In genomic region chr4:39181905-39182638, GRCh38 we compare ENCODE assay signal across 8 cellular contexts. TPM values are rescaled to one million over a fixed set of nuclear protein-coding genes. Genes with fewer than 3 reads are reported as not detected.
DNase-seq lines count a peak whose midpoint lies in the region; FAIRE-seq and TF ChIP-seq lines count a peak whose summit lies in the region.

WDR19 (plus strand) TSS chr4:39182529; CDS start chr4:39182558, 29 bp downstream.

- no peak within 1 kb of the TSS for H4K8ac ChIP-seq in H9 (replicated peaks; ENCODE audit: insufficient read length, low read depth, low read length)

- DNase-seq in H9 (peak; percentile 99), MG63 (peak; percentile 97), SHP77 treated with DMSO at 0.1 percent for 48 hours (lab: John Stamatoyannopoulos, UW) (peak; percentile 86), activated gamma-delta T cell (lab: John Stamatoyannopoulos, UW) (peak; percentile 95), foreskin fibroblast (peak; percentile 99 to 100), neural crest cell (ENCODE audit: low read depth, low spot score) (peak; percentile 92), stromal cell of bone marrow (ENCODE audit: low read depth) (peak; percentile 100)

- H3K56ac ChIP-seq in H9 (ENCODE audit: insufficient read length, low read depth, low read length): no peak within 1 kb of the TSS

- H3K79me2 ChIP-seq in H9 (ENCODE audit: insufficient read depth, low read length): no peaks in the 10 kb centered on the region

- H3K9me3 Mint-ChIP-seq in H9: no peaks in the 10 kb centered on the region
- H3K9me3 Mint-ChIP-seq in neural crest cell: no peaks in the 10 kb centered on the region

- H3K4me2 ChIP-seq in H9 (ENCODE audit: insufficient read depth, insufficient read length, low read length): peak within 1 kb of the TSS; percentile 97

- peaks cover 10% of the 10 kb centered on the region for H3K23me2 ChIP-seq in H9 (ENCODE audit: insufficient read length, low read depth, low read length, poor library complexity, severe bottlenecking)

- no peak within 1 kb of the TSS for H3K18ac ChIP-seq in H9 (ENCODE audit: insufficient read length, low read depth, low read length)

- H3K9ac ChIP-seq in H9 (ENCODE audit: extremely low read depth, insufficient read length, low read length): peak within 1 kb of the TSS; percentile 62

- 0 out of 7 replicates have a peak within 1 kb of the TSS, but pooled peaks of 1 of the 3 experiments have one; percentile 18 for H3K27ac Mint-ChIP-seq in H9
- H3K27ac Mint-ChIP-seq in neural crest cell (ENCODE audit: unreplicated experiment): peak within 1 kb of the TSS; percentile 23

- no peak within 1 kb of the TSS for H2BK12ac ChIP-seq in H9 (ENCODE audit: insufficient read length, low read depth, low read length)

- no peak within 1 kb of the TSS for H2BK5ac ChIP-seq in H9 (ENCODE audit: insufficient read length, low read length)

- no peak within 1 kb of the TSS for H3K14ac ChIP-seq in H9 (ENCODE audit: insufficient read depth, low read length)

- WGBS in H9 (ENCODE audit: extremely low coverage, insufficient read length, low lambda C conversion rate): no CpG with 5 or more reads among the region's 48 CpGs

- H3K36me3 ChIP-seq in MG63: no peaks in the 10 kb centered on the region

- no peak within 1 kb of the TSS for H3K23ac ChIP-seq in H9 (ENCODE audit: insufficient read length, low read depth, low read length)

- H2AK5ac ChIP-seq in H9 (ENCODE audit: insufficient read length, low read length): no peak within 1 kb of the TSS

- no peak within 1 kb of the TSS for H2BK120ac ChIP-seq in H9 (ENCODE audit: low read depth, low read length, poor library complexity, severe bottlenecking)

- TF ChIP-seq CTCF in H9 (conservative IDR thresholded peaks at IDR 0.05) (peak; percentile 63), foreskin fibroblast (IDR thresholded peaks at IDR 0.05; ENCODE audit: low read depth, low read length) (peak; percentile 53), neural crest cell (conservative IDR thresholded peaks at IDR 0.05) (peak; percentile 64)

- H4K91ac ChIP-seq in H9 (ENCODE audit: insufficient read length, low read depth, low read length): no peak within 1 kb of the TSS

- H3K27me3 ChIP-seq in H9 (ENCODE audit: insufficient read depth, low read length): no peaks in the 10 kb centered on the region
- no peaks in the 10 kb centered on the region for H3K27me3 ChIP-seq in MG63

- H3K9me3 ChIP-seq in H9 (ENCODE audit: control insufficient read depth, low read depth, low read length): no peaks in the 10 kb centered on the region
- H3K9me3 ChIP-seq in MG63: no peaks in the 10 kb centered on the region

- H3K27me3 Mint-ChIP-seq in H9 (ENCODE audit: low read depth) (peaks cover 12% of the 10 kb centered on the region), neural crest cell (ENCODE audit: low read depth) (peaks cover 6% of the 10 kb centered on the region)

- peak within 1 kb of the TSS; percentile 85 for H3K4me3 ChIP-seq in MG63
- peak within 1 kb of the TSS; percentile 75 to 97 for H3K4me3 ChIP-seq in foreskin fibroblast (ENCODE audit: low read depth in 1 of 2, low read length in 2 of 2)

- H4K20me1 ChIP-seq in H9 (ENCODE audit: control insufficient read depth, insufficient read depth, insufficient read length): no peaks in the 10 kb centered on the region

- no peak within 1 kb of the TSS for H4K5ac ChIP-seq in H9 (ENCODE audit: insufficient read length, low read depth, low read length)

- no peaks in the 10 kb centered on the region for H3K79me1 ChIP-seq in H9 (ENCODE audit: insufficient read depth, low read depth, low read length, poor library complexity, severe bottlenecking)

- no peak within 1 kb of the TSS for H2BK15ac ChIP-seq in H9 (ENCODE audit: low read depth, low read length)

- FAIRE-seq in G401.6 (lab: Jason Lieb, UNC): peak; percentile 100

- no peak within 1 kb of the TSS for H2BK20ac ChIP-seq in H9 (ENCODE audit: low read depth, low read length, poor library complexity, severe bottlenecking)

- H3K4me1 Mint-ChIP-seq in H9 (peaks cover 3 to 4% of the 10 kb centered on the region in 2 experiments; a peak in 2 of 4 replicates), neural crest cell (peaks cover 10% of the 10 kb centered on the region)

- no peaks in the 10 kb centered on the region; a peak in 2 of 7 replicates for H3K36me3 Mint-ChIP-seq in H9 (ENCODE audit: insufficient read depth in 1 of 3, low read depth in 3 of 3)
- H3K36me3 Mint-ChIP-seq in neural crest cell (ENCODE audit: low read depth): no peaks in the 10 kb centered on the region

- H3K4me1 ChIP-seq in H9 (ENCODE audit: insufficient read depth, low read length): no peaks in the 10 kb centered on the region

- peak within 1 kb of the TSS; percentile 91 for H2AFZ ChIP-seq in H9 (ENCODE audit: low read length)

- H3K4me3 Mint-ChIP-seq in H9 (no peak within 1 kb of the TSS; a peak in 2 of 5 replicates), neural crest cell (peak within 1 kb of the TSS; percentile 71)

- H3T11ph ChIP-seq in H9 (ENCODE audit: low read length): no peak within 1 kb of the TSS

- H3K4ac ChIP-seq in H9 (ENCODE audit: low read depth, low read length): no peak within 1 kb of the TSS

- no peak within 1 kb of the TSS for H3K27ac ChIP-seq in H9 (ENCODE audit: insufficient read length, low read depth, low read length)

RNA-seq across cellular contexts. Expression of gene WDR19, which starts in this region (rescaled TPM):
- 23.3 and 25.3 TPM in 2 replicates for total RNA-seq in H9 (2021)
- 4.4 and 15.9 TPM in 2 replicates for total RNA-seq in MG63 (2014; rRNA removed; shearing (Covaris generic); ENCODE audit: low replicate concordance)
- 51.6 and 52.8 TPM in 2 replicates for total RNA-seq in neural crest cell
